1 cellular context compared by ENCODE assay signal in the genomic region with DNA sequence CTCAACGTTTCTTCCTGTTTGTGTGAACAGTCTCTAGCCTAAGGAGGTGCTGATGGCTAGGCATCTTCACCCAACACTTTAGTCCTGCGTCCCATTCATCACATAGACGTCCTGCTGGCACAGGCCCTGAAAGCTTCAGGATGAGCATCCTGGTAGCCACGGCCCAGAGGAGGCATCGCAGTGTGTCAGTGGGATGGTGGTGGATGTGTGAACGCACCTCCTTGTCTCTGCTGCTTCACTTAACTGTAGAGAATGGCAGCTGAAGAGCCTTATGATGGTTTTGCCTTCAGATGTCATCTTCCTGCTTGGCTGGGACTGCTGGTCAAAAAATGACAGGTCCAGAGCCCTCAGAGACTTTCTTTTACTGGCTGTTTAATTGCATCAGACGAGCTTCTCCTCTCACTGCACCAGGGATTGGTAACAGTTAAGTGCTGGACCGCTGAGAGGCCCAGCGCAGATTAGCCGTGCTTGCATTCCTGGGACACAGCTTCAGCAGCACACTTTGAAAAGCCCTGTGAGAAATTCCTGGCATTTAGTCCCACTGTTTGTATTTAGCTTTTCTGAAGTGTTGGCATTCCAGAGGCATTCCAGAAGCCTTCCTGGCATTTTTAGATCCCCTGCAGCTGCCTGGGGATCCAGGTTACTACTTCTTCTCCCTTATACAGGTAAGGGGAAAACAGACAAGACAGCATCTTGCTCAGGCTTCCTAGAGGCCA.
TF ChIP-seq lines count a peak whose summit lies in the region.

No MANE protein-coding gene starts in this region.

TF ChIP-seq in HepG2, 621 proteins besides CTCF, POLR2A, EP300 and RAD21 (continued from another document and continues in another):
- TF ChIP-seq, protein P1, sequence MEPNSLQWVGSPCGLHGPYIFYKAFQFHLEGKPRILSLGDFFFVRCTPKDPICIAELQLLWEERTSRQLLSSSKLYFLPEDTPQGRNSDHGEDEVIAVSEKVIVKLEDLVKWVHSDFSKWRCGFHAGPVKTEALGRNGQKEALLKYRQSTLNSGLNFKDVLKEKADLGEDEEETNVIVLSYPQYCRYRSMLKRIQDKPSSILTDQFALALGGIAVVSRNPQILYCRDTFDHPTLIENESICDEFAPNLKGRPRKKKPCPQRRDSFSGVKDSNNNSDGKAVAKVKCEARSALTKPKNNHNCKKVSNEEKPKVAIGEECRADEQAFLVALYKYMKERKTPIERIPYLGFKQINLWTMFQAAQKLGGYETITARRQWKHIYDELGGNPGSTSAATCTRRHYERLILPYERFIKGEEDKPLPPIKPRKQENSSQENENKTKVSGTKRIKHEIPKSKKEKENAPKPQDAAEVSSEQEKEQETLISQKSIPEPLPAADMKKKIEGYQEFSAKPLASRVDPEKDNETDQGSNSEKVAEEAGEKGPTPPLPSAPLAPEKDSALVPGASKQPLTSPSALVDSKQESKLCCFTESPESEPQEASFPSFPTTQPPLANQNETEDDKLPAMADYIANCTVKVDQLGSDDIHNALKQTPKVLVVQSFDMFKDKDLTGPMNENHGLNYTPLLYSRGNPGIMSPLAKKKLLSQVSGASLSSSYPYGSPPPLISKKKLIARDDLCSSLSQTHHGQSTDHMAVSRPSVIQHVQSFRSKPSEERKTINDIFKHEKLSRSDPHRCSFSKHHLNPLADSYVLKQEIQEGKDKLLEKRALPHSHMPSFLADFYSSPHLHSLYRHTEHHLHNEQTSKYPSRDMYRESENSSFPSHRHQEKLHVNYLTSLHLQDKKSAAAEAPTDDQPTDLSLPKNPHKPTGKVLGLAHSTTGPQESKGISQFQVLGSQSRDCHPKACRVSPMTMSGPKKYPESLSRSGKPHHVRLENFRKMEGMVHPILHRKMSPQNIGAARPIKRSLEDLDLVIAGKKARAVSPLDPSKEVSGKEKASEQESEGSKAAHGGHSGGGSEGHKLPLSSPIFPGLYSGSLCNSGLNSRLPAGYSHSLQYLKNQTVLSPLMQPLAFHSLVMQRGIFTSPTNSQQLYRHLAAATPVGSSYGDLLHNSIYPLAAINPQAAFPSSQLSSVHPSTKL (CRISPR knock-in tag; IDR thresholded peaks at IDR 0.05) = peak; percentile 66
- TF ChIP-seq MAFF (IDR thresholded peaks at IDR 0.05; ENCODE audit: low read depth, low read length) (peak; percentile 42; the same call in 1 of the 2 replicates), CEBPG (CRISPR knock-in tag; IDR thresholded peaks at IDR 0.05) (peak; percentile 53), HIC2 (CRISPR knock-in tag; IDR thresholded peaks at IDR 0.05; ENCODE audit: low read depth) (no peak), HOXA5 (CRISPR knock-in tag; IDR thresholded peaks at IDR 0.05) (no peak), MTF1 (CRISPR knock-in tag; IDR thresholded peaks at IDR 0.05) (no peak), ZNF816 (CRISPR knock-in tag; IDR thresholded peaks at IDR 0.05; ENCODE audit: borderline replicate concordance) (no peak), ELF3 (CRISPR knock-in tag; IDR thresholded peaks at IDR 0.05) (0 out of 2 replicates have a peak, but pooled peaks have one; percentile 15), TFAP4 (IDR thresholded peaks at IDR 0.05; ENCODE audit: borderline replicate concordance, low read depth) (peak; percentile 36; the same call in 1 of the 2 replicates), TEAD3 (CRISPR knock-in tag; optimal IDR thresholded peaks at IDR 0.05; ENCODE audit: borderline replicate concordance) (peak; percentile 99), HNF4G (IDR thresholded peaks at IDR 0.05; ENCODE audit: borderline replicate concordance, low read depth, low read length) (peak; percentile 56; the same call in 1 of the 2 replicates), HNF4G (CRISPR knock-in tag; IDR thresholded peaks at IDR 0.05; ENCODE audit: borderline replicate concordance, low read depth) (no peak), CREB3 (CRISPR knock-in tag; IDR thresholded peaks at IDR 0.05) (no peak), IRF1 (CRISPR knock-in tag; IDR thresholded peaks at IDR 0.05; ENCODE audit: low read depth) (no peak), SATB2 (CRISPR knock-in tag; IDR thresholded peaks at IDR 0.05) (no peak), ZNF792 (CRISPR knock-in tag; IDR thresholded peaks at IDR 0.05) (no peak), ZBTB39 (CRISPR knock-in tag; IDR thresholded peaks at IDR 0.05) (no peak), FOXA3 (CRISPR knock-in tag; IDR thresholded peaks at IDR 0.05) (peak; percentile 4; the same call in 1 of the 2 replicates), LCORL (IDR thresholded peaks at IDR 0.05) (no peak), LCORL (CRISPR knock-in tag; IDR thresholded peaks at IDR 0.05) (peak; percentile 60; the same call in 1 of the 2 replicates), YEATS2 (CRISPR knock-in tag; IDR thresholded peaks at IDR 0.05; ENCODE audit: borderline replicate concordance) (no peak), ZNF782 (CRISPR knock-in tag; IDR thresholded peaks at IDR 0.05; ENCODE audit: borderline replicate concordance) (no peak), TOE1 (CRISPR knock-in tag; IDR thresholded peaks at IDR 0.05) (no peak), BCL6 (CRISPR knock-in tag; IDR thresholded peaks at IDR 0.05) (peak; percentile 51; the same call in 1 of the 2 replicates), ZNF260 (CRISPR knock-in tag; IDR thresholded peaks at IDR 0.05; ENCODE audit: borderline replicate concordance, low read depth) (no peak)
- TF ChIP-seq, protein P2, sequence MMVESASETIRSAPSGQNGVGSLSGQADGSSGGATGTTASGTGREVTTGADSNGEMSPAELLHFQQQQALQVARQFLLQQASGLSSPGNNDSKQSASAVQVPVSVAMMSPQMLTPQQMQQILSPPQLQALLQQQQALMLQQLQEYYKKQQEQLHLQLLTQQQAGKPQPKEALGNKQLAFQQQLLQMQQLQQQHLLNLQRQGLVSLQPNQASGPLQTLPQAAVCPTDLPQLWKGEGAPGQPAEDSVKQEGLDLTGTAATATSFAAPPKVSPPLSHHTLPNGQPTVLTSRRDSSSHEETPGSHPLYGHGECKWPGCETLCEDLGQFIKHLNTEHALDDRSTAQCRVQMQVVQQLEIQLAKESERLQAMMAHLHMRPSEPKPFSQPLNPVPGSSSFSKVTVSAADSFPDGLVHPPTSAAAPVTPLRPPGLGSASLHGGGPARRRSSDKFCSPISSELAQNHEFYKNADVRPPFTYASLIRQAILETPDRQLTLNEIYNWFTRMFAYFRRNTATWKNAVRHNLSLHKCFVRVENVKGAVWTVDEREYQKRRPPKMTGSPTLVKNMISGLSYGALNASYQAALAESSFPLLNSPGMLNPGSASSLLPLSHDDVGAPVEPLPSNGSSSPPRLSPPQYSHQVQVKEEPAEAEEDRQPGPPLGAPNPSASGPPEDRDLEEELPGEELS (CRISPR knock-in tag; IDR thresholded peaks at IDR 0.05) = no peak
- TF ChIP-seq, protein P3, sequence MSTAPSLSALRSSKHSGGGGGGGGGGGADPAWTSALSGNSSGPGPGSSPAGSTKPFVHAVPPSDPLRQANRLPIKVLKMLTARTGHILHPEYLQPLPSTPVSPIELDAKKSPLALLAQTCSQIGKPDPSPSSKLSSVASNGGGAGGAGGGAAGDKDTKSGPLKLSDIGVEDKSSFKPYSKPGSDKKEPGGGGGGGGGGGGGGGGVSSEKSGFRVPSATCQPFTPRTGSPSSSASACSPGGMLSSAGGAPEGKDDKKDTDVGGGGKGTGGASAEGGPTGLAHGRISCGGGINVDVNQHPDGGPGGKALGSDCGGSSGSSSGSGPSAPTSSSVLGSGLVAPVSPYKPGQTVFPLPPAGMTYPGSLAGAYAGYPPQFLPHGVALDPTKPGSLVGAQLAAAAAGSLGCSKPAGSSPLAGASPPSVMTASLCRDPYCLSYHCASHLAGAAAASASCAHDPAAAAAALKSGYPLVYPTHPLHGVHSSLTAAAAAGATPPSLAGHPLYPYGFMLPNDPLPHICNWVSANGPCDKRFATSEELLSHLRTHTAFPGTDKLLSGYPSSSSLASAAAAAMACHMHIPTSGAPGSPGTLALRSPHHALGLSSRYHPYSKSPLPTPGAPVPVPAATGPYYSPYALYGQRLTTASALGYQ (CRISPR knock-in tag; IDR thresholded peaks at IDR 0.05) = no peak
- TF ChIP-seq, protein P4, sequence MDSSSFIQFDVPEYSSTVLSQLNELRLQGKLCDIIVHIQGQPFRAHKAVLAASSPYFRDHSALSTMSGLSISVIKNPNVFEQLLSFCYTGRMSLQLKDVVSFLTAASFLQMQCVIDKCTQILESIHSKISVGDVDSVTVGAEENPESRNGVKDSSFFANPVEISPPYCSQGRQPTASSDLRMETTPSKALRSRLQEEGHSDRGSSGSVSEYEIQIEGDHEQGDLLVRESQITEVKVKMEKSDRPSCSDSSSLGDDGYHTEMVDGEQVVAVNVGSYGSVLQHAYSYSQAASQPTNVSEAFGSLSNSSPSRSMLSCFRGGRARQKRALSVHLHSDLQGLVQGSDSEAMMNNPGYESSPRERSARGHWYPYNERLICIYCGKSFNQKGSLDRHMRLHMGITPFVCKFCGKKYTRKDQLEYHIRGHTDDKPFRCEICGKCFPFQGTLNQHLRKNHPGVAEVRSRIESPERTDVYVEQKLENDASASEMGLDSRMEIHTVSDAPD (CRISPR knock-in tag; IDR thresholded peaks at IDR 0.05) = no peak
- TF ChIP-seq, protein P5, sequence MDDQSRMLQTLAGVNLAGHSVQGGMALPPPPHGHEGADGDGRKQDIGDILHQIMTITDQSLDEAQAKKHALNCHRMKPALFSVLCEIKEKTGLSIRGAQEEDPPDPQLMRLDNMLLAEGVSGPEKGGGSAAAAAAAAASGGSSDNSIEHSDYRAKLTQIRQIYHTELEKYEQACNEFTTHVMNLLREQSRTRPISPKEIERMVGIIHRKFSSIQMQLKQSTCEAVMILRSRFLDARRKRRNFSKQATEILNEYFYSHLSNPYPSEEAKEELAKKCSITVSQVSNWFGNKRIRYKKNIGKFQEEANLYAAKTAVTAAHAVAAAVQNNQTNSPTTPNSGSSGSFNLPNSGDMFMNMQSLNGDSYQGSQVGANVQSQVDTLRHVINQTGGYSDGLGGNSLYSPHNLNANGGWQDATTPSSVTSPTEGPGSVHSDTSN (CRISPR knock-in tag; IDR thresholded peaks at IDR 0.05; ENCODE audit: borderline replicate concordance) = no peak
